In genomic region chr17:66781135-66781534, GRCh38 we compare ENCODE assay signal across 29 cellular contexts. TPM values are rescaled to one million over a fixed set of nuclear protein-coding genes. Genes with fewer than 3 reads are reported as not detected.
"Had no signal": no experiment of that assay in that cellular context is flagged by ENCODE, and none has a peak within 500 bp of the region (broad histone marks: within the 10 kb centered on the region; RNA-seq: fewer than 3 reads in every experiment).

No MANE protein-coding gene starts in this region.

- H3K4me3 ChIP-seq: coronary artery, esophagus squamous epithelium, gastrocnemius medialis, prostate gland, tibial artery had no signal

- H3K9me3 ChIP-seq: esophagus squamous epithelium, gastrocnemius medialis, prostate gland, tibial artery had no signal

- ATAC-seq: gastrocnemius medialis; left ventricle myocardium superior; natural killer cell treated with Interleukin-12 subunit alpha and Interleukin-12 subunit beta and Interleukin-15 and Interleukin-18, amount 100 ng/mL, for 72 hours had no signal

- H3K27me3 ChIP-seq: esophagus squamous epithelium, gastrocnemius medialis, tibial artery had no signal

- H3K36me3 ChIP-seq: esophagus squamous epithelium, gastrocnemius medialis, prostate gland, tibial artery had no signal

- H3K27ac ChIP-seq: coronary artery, esophagus squamous epithelium, gastrocnemius medialis, prostate gland, tibial artery, VCaP had no signal

- DNase-seq: activated CD4-positive, alpha-beta T cell treated with anti-CD3 and anti-CD28 coated beads for 1 hour; activated CD4-positive, alpha-beta T cell treated with anti-CD3 and anti-CD28 coated beads, Interleukin-2, amount 50 U/mL, for 4 hours; activated CD8-positive, alpha-beta memory T cell treated with anti-CD3 and anti-CD28 coated beads for 24 hours; activated CD8-positive, alpha-beta memory T cell treated with anti-CD3 and anti-CD28 coated beads, Interleukin-2, amount 50 U/mL, for 4 hours; activated naive CD4-positive, alpha-beta T cell treated with anti-CD3 and anti-CD28 coated beads for 36 hours; activated T-cell treated with anti-CD3 and anti-CD28 coated beads, Interleukin-2, amount 50 U/mL, for 24 hours; amygdala; cerebellar nuclear complex; endodermal cell; esophagus squamous epithelium; gastrocnemius medialis; head of caudate nucleus; hypothalamus; left ventricle myocardium superior; mammary epithelial cell; stimulated activated CD4-positive, alpha-beta T cell treated with anti-CD3 and anti-CD28 coated beads, Interleukin-12 subunit alpha, Interleukin-12 subunit beta, amount 100 ng/mL, for 4 hours; stimulated activated CD4-positive, alpha-beta T cell treated with anti-CD3 and anti-CD28 coated beads, Interleukin-4, amount 100 ng/mL, for 4 hours; substantia nigra; tibial artery had no signal

- FAIRE-seq: bronchial epithelial cell, islet of Langerhans had no signal

- H3K4me1 ChIP-seq: esophagus squamous epithelium, gastrocnemius medialis, prostate gland, tibial artery had no signal

RNA-seq across cellular contexts. Expression of gene CACNG5, which starts 53.8 kb away (rescaled TPM):
- total RNA-seq: activated naive CD4-positive, alpha-beta T cell treated with anti-CD3 and anti-CD28 coated beads for 36 hours; activated T-helper 2 cell treated with anti-CD3 and anti-CD28 coated beads, Interferon-gamma antibody, Interleukin-2, Interleukin-4, amounts not matched to agents 10 μg/mL and 5 μg/mL and 100 μg/mL, durations not matched to agents 14 hours and 24 hours and 36 hours; bronchial epithelial cell; esophagus squamous epithelium; gastrocnemius medialis; left ventricle myocardium superior; mammary epithelial cell; natural killer cell treated with Interleukin-12 subunit alpha and Interleukin-12 subunit beta and Interleukin-15 and Interleukin-18, amount 100 ng/mL, for 72 hours; osteocyte; prostate gland; T-helper 2 cell treated with Interferon-gamma antibody and Interleukin-4, amounts not matched to agents 100 ng/mL and 5 ng/mL, for 36 hours; ureter had no signal
- polyA plus RNA-seq: mammary epithelial cell had no signal
